In the genomic region with DNA sequence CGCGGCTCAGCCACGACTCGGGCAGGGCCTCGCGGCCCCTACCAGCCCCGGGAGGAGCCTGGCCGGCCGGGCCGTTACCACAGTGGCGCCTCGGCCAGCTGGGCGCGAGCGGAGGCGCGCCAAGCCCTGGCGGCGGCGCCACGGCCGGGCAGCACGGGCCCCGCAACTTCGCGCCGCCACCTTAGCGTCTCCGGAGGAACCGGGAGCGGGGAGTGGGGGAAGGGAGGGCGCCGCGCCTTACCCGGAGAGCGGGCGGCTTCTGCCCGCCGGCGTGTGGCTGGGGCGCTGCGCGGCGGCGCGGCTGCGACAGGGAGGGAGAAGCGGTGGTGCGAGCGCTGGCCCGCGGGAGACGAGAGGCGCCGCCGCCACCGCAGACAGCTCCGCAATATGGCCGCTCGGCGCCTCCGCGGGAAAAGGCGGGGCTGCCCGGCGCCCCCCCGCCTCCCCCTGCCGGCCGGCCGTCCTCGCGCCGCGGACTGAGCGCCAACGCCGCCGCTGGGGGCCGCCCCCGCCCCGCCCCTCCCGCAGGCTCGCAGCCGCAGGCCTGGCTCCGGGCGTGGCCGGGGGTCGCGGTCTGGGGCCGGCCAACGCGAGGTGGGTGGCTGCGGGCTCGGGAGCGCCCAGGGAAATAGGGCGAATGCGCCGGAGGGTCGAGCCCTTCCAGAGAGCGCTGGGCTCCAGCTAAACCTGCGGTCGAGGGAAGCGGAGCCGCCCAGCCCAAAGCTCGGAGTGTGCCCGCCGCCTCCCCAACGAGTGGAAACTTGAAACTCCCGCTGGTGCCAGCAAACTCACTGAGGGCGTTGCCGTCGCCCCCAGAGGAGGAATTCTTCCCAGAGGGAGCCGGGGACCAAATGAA, we compare ENCODE assay signal across 1 cellular context.
A peak's percentile ranks its signal among the peaks of the same experiment; 100 is the strongest.
TF ChIP-seq lines count a peak whose summit lies in the region.

A gene (minus strand): TSS at position 389 of the 856 bp plus-strand sequence. CDS start 16,922 bp downstream, outside the sequence.

TF ChIP-seq in HepG2, 621 proteins besides CTCF, POLR2A, EP300 and RAD21 (continued from another document and continues in another):
- TF ChIP-seq, protein P1, sequence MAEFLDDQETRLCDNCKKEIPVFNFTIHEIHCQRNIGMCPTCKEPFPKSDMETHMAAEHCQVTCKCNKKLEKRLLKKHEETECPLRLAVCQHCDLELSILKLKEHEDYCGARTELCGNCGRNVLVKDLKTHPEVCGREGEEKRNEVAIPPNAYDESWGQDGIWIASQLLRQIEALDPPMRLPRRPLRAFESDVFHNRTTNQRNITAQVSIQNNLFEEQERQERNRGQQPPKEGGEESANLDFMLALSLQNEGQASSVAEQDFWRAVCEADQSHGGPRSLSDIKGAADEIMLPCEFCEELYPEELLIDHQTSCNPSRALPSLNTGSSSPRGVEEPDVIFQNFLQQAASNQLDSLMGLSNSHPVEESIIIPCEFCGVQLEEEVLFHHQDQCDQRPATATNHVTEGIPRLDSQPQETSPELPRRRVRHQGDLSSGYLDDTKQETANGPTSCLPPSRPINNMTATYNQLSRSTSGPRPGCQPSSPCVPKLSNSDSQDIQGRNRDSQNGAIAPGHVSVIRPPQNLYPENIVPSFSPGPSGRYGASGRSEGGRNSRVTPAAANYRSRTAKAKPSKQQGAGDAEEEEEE (CRISPR knock-in tag; IDR thresholded peaks at IDR 0.05; ENCODE audit: borderline replicate concordance) = no peak
- TF ChIP-seq ZNF12 (CRISPR knock-in tag; IDR thresholded peaks at IDR 0.05) = no peak
- TF ChIP-seq ZNF589 (CRISPR knock-in tag; conservative IDR thresholded peaks at IDR 0.05) = no peak
- TF ChIP-seq, protein P2, sequence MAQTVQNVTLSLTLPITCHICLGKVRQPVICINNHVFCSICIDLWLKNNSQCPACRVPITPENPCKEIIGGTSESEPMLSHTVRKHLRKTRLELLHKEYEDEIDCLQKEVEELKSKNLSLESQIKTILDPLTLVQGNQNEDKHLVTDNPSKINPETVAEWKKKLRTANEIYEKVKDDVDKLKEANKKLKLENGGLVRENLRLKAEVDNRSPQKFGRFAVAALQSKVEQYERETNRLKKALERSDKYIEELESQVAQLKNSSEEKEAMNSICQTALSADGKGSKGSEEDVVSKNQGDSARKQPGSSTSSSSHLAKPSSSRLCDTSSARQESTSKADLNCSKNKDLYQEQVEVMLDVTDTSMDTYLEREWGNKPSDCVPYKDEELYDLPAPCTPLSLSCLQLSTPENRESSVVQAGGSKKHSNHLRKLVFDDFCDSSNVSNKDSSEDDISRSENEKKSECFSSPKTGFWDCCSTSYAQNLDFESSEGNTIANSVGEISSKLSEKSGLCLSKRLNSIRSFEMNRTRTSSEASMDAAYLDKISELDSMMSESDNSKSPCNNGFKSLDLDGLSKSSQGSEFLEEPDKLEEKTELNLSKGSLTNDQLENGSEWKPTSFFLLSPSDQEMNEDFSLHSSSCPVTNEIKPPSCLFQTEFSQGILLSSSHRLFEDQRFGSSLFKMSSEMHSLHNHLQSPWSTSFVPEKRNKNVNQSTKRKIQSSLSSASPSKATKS (CRISPR knock-in tag; IDR thresholded peaks at IDR 0.05) = no peak
- TF ChIP-seq ZNF317 (CRISPR knock-in tag; IDR thresholded peaks at IDR 0.05) = no peak
- TF ChIP-seq HDAC1 (CRISPR knock-in tag; IDR thresholded peaks at IDR 0.05) = peak; percentile 79
- TF ChIP-seq IRF2 (CRISPR knock-in tag; IDR thresholded peaks at IDR 0.05) = no peak
- TF ChIP-seq, protein P3, sequence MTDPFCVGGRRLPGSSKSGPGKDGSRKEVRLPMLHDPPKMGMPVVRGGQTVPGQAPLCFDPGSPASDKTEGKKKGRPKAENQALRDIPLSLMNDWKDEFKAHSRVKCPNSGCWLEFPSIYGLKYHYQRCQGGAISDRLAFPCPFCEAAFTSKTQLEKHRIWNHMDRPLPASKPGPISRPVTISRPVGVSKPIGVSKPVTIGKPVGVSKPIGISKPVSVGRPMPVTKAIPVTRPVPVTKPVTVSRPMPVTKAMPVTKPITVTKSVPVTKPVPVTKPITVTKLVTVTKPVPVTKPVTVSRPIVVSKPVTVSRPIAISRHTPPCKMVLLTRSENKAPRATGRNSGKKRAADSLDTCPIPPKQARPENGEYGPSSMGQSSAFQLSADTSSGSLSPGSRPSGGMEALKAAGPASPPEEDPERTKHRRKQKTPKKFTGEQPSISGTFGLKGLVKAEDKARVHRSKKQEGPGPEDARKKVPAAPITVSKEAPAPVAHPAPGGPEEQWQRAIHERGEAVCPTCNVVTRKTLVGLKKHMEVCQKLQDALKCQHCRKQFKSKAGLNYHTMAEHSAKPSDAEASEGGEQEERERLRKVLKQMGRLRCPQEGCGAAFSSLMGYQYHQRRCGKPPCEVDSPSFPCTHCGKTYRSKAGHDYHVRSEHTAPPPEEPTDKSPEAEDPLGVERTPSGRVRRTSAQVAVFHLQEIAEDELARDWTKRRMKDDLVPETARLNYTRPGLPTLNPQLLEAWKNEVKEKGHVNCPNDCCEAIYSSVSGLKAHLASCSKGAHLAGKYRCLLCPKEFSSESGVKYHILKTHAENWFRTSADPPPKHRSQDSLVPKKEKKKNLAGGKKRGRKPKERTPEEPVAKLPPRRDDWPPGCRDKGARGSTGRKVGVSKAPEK (CRISPR knock-in tag; IDR thresholded peaks at IDR 0.05; ENCODE audit: borderline replicate concordance) = no peak
- no peak; the same call in 1 of the 2 replicates for TF ChIP-seq ZIK1 (CRISPR knock-in tag; IDR thresholded peaks at IDR 0.05; ENCODE audit: borderline replicate concordance, low read depth)
- TF ChIP-seq, protein P4, sequence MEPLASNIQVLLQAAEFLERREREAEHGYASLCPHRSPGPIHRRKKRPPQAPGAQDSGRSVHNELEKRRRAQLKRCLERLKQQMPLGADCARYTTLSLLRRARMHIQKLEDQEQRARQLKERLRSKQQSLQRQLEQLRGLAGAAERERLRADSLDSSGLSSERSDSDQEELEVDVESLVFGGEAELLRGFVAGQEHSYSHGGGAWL (CRISPR knock-in tag; IDR thresholded peaks at IDR 0.05) = no peak
- no peak for TF ChIP-seq ZNF570 (CRISPR knock-in tag; IDR thresholded peaks at IDR 0.05; ENCODE audit: borderline replicate concordance)
- TF ChIP-seq, protein P5, sequence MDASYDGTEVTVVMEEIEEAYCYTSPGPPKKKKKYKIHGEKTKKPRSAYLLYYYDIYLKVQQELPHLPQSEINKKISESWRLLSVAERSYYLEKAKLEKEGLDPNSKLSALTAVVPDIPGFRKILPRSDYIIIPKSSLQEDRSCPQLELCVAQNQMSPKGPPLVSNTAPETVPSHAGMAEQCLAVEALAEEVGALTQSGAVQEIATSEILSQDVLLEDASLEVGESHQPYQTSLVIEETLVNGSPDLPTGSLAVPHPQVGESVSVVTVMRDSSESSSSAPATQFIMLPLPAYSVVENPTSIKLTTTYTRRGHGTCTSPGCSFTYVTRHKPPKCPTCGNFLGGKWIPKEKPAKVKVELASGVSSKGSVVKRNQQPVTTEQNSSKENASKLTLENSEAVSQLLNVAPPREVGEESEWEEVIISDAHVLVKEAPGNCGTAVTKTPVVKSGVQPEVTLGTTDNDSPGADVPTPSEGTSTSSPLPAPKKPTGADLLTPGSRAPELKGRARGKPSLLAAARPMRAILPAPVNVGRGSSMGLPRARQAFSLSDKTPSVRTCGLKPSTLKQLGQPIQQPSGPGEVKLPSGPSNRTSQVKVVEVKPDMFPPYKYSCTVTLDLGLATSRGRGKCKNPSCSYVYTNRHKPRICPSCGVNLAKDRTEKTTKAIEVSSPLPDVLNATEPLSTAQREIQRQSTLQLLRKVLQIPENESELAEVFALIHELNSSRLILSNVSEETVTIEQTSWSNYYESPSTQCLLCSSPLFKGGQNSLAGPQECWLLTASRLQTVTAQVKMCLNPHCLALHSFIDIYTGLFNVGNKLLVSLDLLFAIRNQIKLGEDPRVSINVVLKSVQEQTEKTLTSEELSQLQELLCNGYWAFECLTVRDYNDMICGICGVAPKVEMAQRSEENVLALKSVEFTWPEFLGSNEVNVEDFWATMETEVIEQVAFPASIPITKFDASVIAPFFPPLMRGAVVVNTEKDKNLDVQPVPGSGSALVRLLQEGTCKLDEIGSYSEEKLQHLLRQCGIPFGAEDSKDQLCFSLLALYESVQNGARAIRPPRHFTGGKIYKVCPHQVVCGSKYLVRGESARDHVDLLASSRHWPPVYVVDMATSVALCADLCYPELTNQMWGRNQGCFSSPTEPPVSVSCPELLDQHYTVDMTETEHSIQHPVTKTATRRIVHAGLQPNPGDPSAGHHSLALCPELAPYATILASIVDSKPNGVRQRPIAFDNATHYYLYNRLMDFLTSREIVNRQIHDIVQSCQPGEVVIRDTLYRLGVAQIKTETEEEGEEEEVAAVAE (CRISPR knock-in tag; IDR thresholded peaks at IDR 0.05; ENCODE audit: borderline replicate concordance) = no peak
- TF ChIP-seq, protein P6, sequence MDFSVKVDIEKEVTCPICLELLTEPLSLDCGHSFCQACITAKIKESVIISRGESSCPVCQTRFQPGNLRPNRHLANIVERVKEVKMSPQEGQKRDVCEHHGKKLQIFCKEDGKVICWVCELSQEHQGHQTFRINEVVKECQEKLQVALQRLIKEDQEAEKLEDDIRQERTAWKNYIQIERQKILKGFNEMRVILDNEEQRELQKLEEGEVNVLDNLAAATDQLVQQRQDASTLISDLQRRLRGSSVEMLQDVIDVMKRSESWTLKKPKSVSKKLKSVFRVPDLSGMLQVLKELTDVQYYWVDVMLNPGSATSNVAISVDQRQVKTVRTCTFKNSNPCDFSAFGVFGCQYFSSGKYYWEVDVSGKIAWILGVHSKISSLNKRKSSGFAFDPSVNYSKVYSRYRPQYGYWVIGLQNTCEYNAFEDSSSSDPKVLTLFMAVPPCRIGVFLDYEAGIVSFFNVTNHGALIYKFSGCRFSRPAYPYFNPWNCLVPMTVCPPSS (IDR thresholded peaks at IDR 0.05) = no peak
- TF ChIP-seq, protein P7, sequence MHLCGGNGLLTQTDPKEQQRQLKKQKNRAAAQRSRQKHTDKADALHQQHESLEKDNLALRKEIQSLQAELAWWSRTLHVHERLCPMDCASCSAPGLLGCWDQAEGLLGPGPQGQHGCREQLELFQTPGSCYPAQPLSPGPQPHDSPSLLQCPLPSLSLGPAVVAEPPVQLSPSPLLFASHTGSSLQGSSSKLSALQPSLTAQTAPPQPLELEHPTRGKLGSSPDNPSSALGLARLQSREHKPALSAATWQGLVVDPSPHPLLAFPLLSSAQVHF (CRISPR knock-in tag; IDR thresholded peaks at IDR 0.05) = no peak
- no peak for TF ChIP-seq ELF4 (CRISPR knock-in tag; IDR thresholded peaks at IDR 0.05; ENCODE audit: borderline replicate concordance)
- peak; percentile 32; the same call in 1 of the 2 replicates for TF ChIP-seq DMAP1 (CRISPR knock-in tag; IDR thresholded peaks at IDR 0.05)
- TF ChIP-seq, protein P8, sequence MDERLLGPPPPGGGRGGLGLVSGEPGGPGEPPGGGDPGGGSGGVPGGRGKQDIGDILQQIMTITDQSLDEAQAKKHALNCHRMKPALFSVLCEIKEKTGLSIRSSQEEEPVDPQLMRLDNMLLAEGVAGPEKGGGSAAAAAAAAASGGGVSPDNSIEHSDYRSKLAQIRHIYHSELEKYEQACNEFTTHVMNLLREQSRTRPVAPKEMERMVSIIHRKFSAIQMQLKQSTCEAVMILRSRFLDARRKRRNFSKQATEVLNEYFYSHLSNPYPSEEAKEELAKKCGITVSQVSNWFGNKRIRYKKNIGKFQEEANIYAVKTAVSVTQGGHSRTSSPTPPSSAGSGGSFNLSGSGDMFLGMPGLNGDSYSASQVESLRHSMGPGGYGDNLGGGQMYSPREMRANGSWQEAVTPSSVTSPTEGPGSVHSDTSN (CRISPR knock-in tag; IDR thresholded peaks at IDR 0.05) = no peak
- TF ChIP-seq ARNT2 (CRISPR knock-in tag; IDR thresholded peaks at IDR 0.05; ENCODE audit: low read depth) = peak; percentile 87
- TF ChIP-seq, protein P9, sequence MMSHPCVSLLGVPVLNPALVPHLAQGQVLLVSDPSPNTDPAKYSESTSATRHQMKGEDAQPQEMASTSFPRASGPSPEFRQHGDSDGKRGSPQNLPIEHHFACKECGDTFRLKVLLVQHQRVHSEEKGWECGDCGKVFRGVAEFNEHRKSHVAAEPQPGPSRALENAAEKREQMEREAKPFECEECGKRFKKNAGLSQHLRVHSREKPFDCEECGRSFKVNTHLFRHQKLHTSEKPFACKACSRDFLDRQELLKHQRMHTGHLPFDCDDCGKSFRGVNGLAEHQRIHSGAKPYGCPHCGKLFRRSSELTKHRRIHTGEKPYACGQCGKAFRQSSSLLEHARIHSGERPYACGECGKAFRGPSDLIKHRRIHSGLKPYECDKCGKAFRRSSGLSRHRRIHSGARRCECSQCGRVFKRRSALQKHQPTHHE (CRISPR knock-in tag; IDR thresholded peaks at IDR 0.05; ENCODE audit: borderline replicate concordance) = no peak
- no peak for TF ChIP-seq NCOA2 (CRISPR knock-in tag; IDR thresholded peaks at IDR 0.05)
- no peak for TF ChIP-seq ZNF333 (CRISPR knock-in tag; IDR thresholded peaks at IDR 0.05; ENCODE audit: borderline replicate concordance)
- TF ChIP-seq RFX1 (IDR thresholded peaks at IDR 0.05) = no peak
- no peak for TF ChIP-seq KAT7 (CRISPR knock-in tag; IDR thresholded peaks at IDR 0.05; ENCODE audit: borderline replicate concordance)
- TF ChIP-seq ZBTB21 (CRISPR knock-in tag; IDR thresholded peaks at IDR 0.05) = no peak
- TF ChIP-seq MYC (CRISPR knock-in tag; IDR thresholded peaks at IDR 0.05; ENCODE audit: borderline replicate concordance) = no peak
- TF ChIP-seq, protein P10, sequence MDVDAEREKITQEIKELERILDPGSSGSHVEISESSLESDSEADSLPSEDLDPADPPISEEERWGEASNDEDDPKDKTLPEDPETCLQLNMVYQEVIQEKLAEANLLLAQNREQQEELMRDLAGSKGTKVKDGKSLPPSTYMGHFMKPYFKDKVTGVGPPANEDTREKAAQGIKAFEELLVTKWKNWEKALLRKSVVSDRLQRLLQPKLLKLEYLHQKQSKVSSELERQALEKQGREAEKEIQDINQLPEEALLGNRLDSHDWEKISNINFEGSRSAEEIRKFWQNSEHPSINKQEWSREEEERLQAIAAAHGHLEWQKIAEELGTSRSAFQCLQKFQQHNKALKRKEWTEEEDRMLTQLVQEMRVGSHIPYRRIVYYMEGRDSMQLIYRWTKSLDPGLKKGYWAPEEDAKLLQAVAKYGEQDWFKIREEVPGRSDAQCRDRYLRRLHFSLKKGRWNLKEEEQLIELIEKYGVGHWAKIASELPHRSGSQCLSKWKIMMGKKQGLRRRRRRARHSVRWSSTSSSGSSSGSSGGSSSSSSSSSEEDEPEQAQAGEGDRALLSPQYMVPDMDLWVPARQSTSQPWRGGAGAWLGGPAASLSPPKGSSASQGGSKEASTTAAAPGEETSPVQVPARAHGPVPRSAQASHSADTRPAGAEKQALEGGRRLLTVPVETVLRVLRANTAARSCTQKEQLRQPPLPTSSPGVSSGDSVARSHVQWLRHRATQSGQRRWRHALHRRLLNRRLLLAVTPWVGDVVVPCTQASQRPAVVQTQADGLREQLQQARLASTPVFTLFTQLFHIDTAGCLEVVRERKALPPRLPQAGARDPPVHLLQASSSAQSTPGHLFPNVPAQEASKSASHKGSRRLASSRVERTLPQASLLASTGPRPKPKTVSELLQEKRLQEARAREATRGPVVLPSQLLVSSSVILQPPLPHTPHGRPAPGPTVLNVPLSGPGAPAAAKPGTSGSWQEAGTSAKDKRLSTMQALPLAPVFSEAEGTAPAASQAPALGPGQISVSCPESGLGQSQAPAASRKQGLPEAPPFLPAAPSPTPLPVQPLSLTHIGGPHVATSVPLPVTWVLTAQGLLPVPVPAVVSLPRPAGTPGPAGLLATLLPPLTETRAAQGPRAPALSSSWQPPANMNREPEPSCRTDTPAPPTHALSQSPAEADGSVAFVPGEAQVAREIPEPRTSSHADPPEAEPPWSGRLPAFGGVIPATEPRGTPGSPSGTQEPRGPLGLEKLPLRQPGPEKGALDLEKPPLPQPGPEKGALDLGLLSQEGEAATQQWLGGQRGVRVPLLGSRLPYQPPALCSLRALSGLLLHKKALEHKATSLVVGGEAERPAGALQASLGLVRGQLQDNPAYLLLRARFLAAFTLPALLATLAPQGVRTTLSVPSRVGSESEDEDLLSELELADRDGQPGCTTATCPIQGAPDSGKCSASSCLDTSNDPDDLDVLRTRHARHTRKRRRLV (CRISPR knock-in tag; IDR thresholded peaks at IDR 0.05) = no peak
- no peak for TF ChIP-seq ZNF337 (CRISPR knock-in tag; IDR thresholded peaks at IDR 0.05; ENCODE audit: borderline replicate concordance, low read depth)
